ENCODE assay signal across 8 cellular contexts in the genomic region with DNA sequence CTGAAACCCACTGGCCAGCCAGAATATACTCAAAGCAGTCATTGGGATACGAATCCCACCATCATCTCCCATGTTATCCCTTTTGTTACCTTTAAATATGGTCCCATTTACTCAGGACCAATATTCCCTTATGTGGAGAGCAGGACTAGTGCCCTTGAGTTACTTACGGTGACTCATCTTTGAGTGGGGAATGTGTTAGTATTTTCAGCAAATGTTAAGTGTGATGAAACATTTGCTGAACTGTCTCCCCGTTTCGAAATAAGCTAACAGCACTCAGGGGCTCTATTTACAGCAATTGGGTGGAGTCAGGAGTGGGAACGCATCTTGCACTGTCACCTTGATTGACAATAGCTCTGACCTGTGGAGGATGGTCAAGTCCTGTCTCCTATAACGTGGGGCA.
DNase-seq lines count a peak whose midpoint lies in the region; ATAC-seq lines count a peak whose summit lies in the region.

No MANE protein-coding gene starts in this region.

- intact Hi-C loops in Right ventricle myocardium superior (cut with DNase I), result no loop called here

- no peaks in the 10 kb centered on the region for H3K27me3 ChIP-seq in SJCRH30

- DNase-seq in SKM-1 treated with dmso at 0.1 percent for 144 hours (lab: John Stamatoyannopoulos, UW; ENCODE audit: unreplicated experiment) (peak; percentile 59), SKM-1 (lab: John Stamatoyannopoulos, UW; ENCODE audit: unreplicated experiment) (no peak), SK-MEL-5 (ENCODE audit: low read depth, low spot score) (peak; percentile 43), Right ventricle myocardium superior (no peak), superior temporal gyrus (ENCODE audit: extremely low spot score) (peak; percentile 27), iPS-NIHi7 (ENCODE audit: extremely low spot score) (no peak), SJCRH30 (no peak)

- H3K27ac ChIP-seq in SJCRH30, result no peak overlapping the region

- H3K36me3 ChIP-seq in SJCRH30, result no peaks in the 10 kb centered on the region

- H3K9me3 ChIP-seq in SJCRH30 (replicated peaks), result no peaks in the 10 kb centered on the region

- ATAC-seq in Right ventricle myocardium superior (ENCODE audit: poor library complexity), result peak; percentile 66
- ATAC-seq in HG03460 (IDR thresholded peaks at IDR 0.05; ENCODE audit: unreplicated experiment), result no peak

- in situ Hi-C loops in SK-MEL-5 (cut with HindIII; ENCODE audit: low pct_unique_long_range_greater_than_20kb, low sequenced_read_pairs), result no loop called here

- H3K4me3 ChIP-seq in SJCRH30, result no peak overlapping the region

- no peaks in the 10 kb centered on the region for H3K4me1 ChIP-seq in SJCRH30

Comparison
In these comparisons a context has a peak if more than half of its experiments do, and no peak if none do; other contexts are left out.
1. DNase-seq: peak in SKM-1 treated with dmso at 0.1 percent for 144 hours (single experiment), SK-MEL-5 (single experiment) and superior temporal gyrus (single experiment); none in SKM-1 (single experiment), Right ventricle myocardium superior (single experiment), iPS-NIHi7 (single experiment) and SJCRH30 (0 of 2).